ENCODE assay signal across 13 cellular contexts in genomic region chr13:47100214-47100853, GRCh38.
A peak's percentile ranks its signal among the peaks of the same experiment; 100 is the strongest.
DNase-seq lines count a peak whose midpoint lies in the region; ATAC-seq lines count a peak whose summit lies in the region.
"Had no signal": no experiment of that assay in that cellular context is flagged by ENCODE, and none has a peak within 500 bp of the region (broad histone marks: within the 10 kb centered on the region; RNA-seq: fewer than 3 reads in every experiment).

No MANE protein-coding gene starts in this region.

- no peak overlapping the region for H3K4me3 Mint-ChIP-seq in naive thymus-derived CD4-positive, alpha-beta T cell

- intact Hi-C loops in naive thymus-derived CD4-positive, alpha-beta T cell (cut with micrococcal nuclease): no loop called here

- DNase-seq in NOMO-1 treated with dmso at 0.1 percent for 144 hours (lab: John Stamatoyannopoulos, UW; ENCODE audit: unreplicated experiment) (no peak), NCI-H226 (no peak), A172 (ENCODE audit: low spot score) (no peak)
- no peak for DNase-seq in naive thymus-derived CD4-positive, alpha-beta T cell
- DNase-seq: activated T-cell treated with anti-CD3 and anti-CD28 coated beads for 4 hours, C1 segment of cervical spinal cord, NCI-H1436 had no signal

- no peaks in the 10 kb centered on the region for H3K4me1 Mint-ChIP-seq in naive thymus-derived CD4-positive, alpha-beta T cell

- POLR2A ChIA-PET in naive thymus-derived CD4-positive, alpha-beta T cell (lab: Charles Lee): no interaction called here

- no peaks in the 10 kb centered on the region for H3K36me3 ChIP-seq in naive thymus-derived CD4-positive, alpha-beta T cell (ENCODE audit: control insufficient read depth in 2 of 3, insufficient read depth in 3 of 3, low read length in 3 of 3)

- no peaks in the 10 kb centered on the region for H3K4me1 ChIP-seq in naive thymus-derived CD4-positive, alpha-beta T cell (ENCODE audit: control insufficient read depth in 2 of 2, insufficient read depth in 2 of 2, low read length in 2 of 2)

- H3K27me3 ChIP-seq in naive thymus-derived CD4-positive, alpha-beta T cell (ENCODE audit: control insufficient read depth in 2 of 2, insufficient read depth in 2 of 2, low read length in 2 of 2): no peaks in the 10 kb centered on the region

- peak; percentile 88 for ATAC-seq in GM18508 (IDR thresholded peaks at IDR 0.05; ENCODE audit: insufficient read depth, unreplicated experiment)
- peak; percentile 76 for ATAC-seq in GM21360 (IDR thresholded peaks at IDR 0.05; ENCODE audit: unreplicated experiment)
- peak; percentile 63 for ATAC-seq in HG02970 (IDR thresholded peaks at IDR 0.05; ENCODE audit: low FRiP score, unreplicated experiment)
- ATAC-seq in HG03575 (IDR thresholded peaks at IDR 0.05; ENCODE audit: extremely low read depth, insufficient number of reproducible peaks, low FRiP score, unreplicated experiment): peak; percentile 82
- no peak for ATAC-seq in naive thymus-derived CD4-positive, alpha-beta T cell

- H3K4me3 ChIP-seq in naive thymus-derived CD4-positive, alpha-beta T cell (ENCODE audit: low read length): no peak overlapping the region

- H3K27ac Mint-ChIP-seq in naive thymus-derived CD4-positive, alpha-beta T cell: no peak overlapping the region

- no peaks in the 10 kb centered on the region for H3K9me3 ChIP-seq in naive thymus-derived CD4-positive, alpha-beta T cell (ENCODE audit: control insufficient read depth in 2 of 3, low read length in 3 of 3)

- no peak overlapping the region for H3K27ac ChIP-seq in naive thymus-derived CD4-positive, alpha-beta T cell (ENCODE audit: low read depth, low read length)
- H3K27ac ChIP-seq: epithelial cell of prostate, VCaP had no signal

- peaks cover 0 to 4% (median 0%) of the 10 kb centered on the region in 11 donors for H3K9me3 Mint-ChIP-seq in naive thymus-derived CD4-positive, alpha-beta T cell

- H3K27me3 Mint-ChIP-seq in naive thymus-derived CD4-positive, alpha-beta T cell: peaks cover 2 to 34% (median 20%) of the 10 kb centered on the region in 5 donors

- H3K36me3 Mint-ChIP-seq in naive thymus-derived CD4-positive, alpha-beta T cell: no peaks in the 10 kb centered on the region

- CTCF ChIA-PET in naive thymus-derived CD4-positive, alpha-beta T cell (lab: Charles Lee): no interaction called here
